ENCODE assay signal across 1 cellular context in genomic region chr17:74769856-74770497, GRCh38.
TF ChIP-seq lines count a peak whose summit lies in the region.

No MANE protein-coding gene starts in this region.

TF ChIP-seq in HepG2, 621 proteins besides CTCF, POLR2A, EP300 and RAD21 (continued from another document and continues in another):
- TF ChIP-seq MEF2D (CRISPR knock-in tag; IDR thresholded peaks at IDR 0.05), result no peak
- no peak for TF ChIP-seq HDAC6 (IDR thresholded peaks at IDR 0.05; ENCODE audit: low read depth, low read length)
- no peak for TF ChIP-seq ZNF503 (CRISPR knock-in tag; IDR thresholded peaks at IDR 0.05)
- no peak for TF ChIP-seq ZXDC (CRISPR knock-in tag; IDR thresholded peaks at IDR 0.05)
- TF ChIP-seq PHF21A (CRISPR knock-in tag; IDR thresholded peaks at IDR 0.05), result no peak
- TF ChIP-seq FOXP4 (CRISPR knock-in tag; IDR thresholded peaks at IDR 0.05), result no peak
- TF ChIP-seq AGO1 (IDR thresholded peaks at IDR 0.05; ENCODE audit: low read depth, low read length, poor library complexity, severe bottlenecking), result peak; percentile 74
- no peak for TF ChIP-seq IRX3 (CRISPR knock-in tag; IDR thresholded peaks at IDR 0.05; ENCODE audit: borderline replicate concordance, low read depth)
- TF ChIP-seq ZBTB21 (CRISPR knock-in tag; IDR thresholded peaks at IDR 0.05), result no peak
- TF ChIP-seq ZNF432 (CRISPR knock-in tag; IDR thresholded peaks at IDR 0.05; ENCODE audit: borderline replicate concordance), result no peak
- TF ChIP-seq EZH2 (conservative IDR thresholded peaks at IDR 0.05; ENCODE audit: low read depth, low read length), result no peak
- no peak for TF ChIP-seq ATF7 (IDR thresholded peaks at IDR 0.05)
- TF ChIP-seq ATF7 (CRISPR knock-in tag; IDR thresholded peaks at IDR 0.05), result no peak
- TF ChIP-seq ZSCAN5A (CRISPR knock-in tag; IDR thresholded peaks at IDR 0.05; ENCODE audit: borderline replicate concordance), result no peak
- peak; percentile 24; the same call in 1 of the 2 replicates for TF ChIP-seq ZNF768 (CRISPR knock-in tag; IDR thresholded peaks at IDR 0.05)
- no peak for TF ChIP-seq GATAD1 (CRISPR knock-in tag; IDR thresholded peaks at IDR 0.05)
- no peak for TF ChIP-seq ZFAT (CRISPR knock-in tag; conservative IDR thresholded peaks at IDR 0.05)
- no peak for TF ChIP-seq JARID2 (CRISPR knock-in tag; IDR thresholded peaks at IDR 0.05; ENCODE audit: insufficient replicate concordance)
- TF ChIP-seq POLR2AphosphoS2 (IDR thresholded peaks at IDR 0.05; ENCODE audit: low read depth, low read length), result no peak; the same call in 1 of the 2 replicates
- TF ChIP-seq ZNF18 (CRISPR knock-in tag; IDR thresholded peaks at IDR 0.05; ENCODE audit: insufficient replicate concordance), result peak; percentile 74
- no peak for TF ChIP-seq HDAC2 (CRISPR knock-in tag; IDR thresholded peaks at IDR 0.05)
- no peak for TF ChIP-seq ZBTB40 (IDR thresholded peaks at IDR 0.05)
- TF ChIP-seq ZBTB40 (CRISPR knock-in tag; IDR thresholded peaks at IDR 0.05), result no peak
- TF ChIP-seq PRMT3 (CRISPR knock-in tag; IDR thresholded peaks at IDR 0.05; ENCODE audit: borderline replicate concordance, low read depth), result 0 out of 2 replicates have a peak, but pooled peaks have one; percentile 34
- no peak for TF ChIP-seq PBX2 (CRISPR knock-in tag; IDR thresholded peaks at IDR 0.05)
- 0 out of 2 replicates have a peak, but pooled peaks have one; percentile 47 for TF ChIP-seq CENPT (CRISPR knock-in tag; IDR thresholded peaks at IDR 0.05; ENCODE audit: low read depth)
- no peak for TF ChIP-seq PRDM10 (CRISPR knock-in tag; IDR thresholded peaks at IDR 0.05; ENCODE audit: low read depth)
